32 cellular contexts compared by ENCODE assay signal in genomic region chr15:23439513-23439912, GRCh38. TPM values are rescaled to one million over a fixed set of nuclear protein-coding genes. Genes with fewer than 3 reads are reported as not detected.
"Had no signal": no experiment of that assay in that cellular context is flagged by ENCODE, and none has a peak within 500 bp of the region (broad histone marks: within the 10 kb centered on the region; RNA-seq: fewer than 3 reads in every experiment).

No MANE protein-coding gene starts in this region.

- H3K27me3 ChIP-seq: brain microvascular endothelial cell had no signal

- ATAC-seq: activated CD8-positive, alpha-beta T cell treated with anti-CD3 and anti-CD28 coated beads for 36 hours; activated T-cell treated with anti-CD3 and anti-CD28 coated beads, Interleukin-2, amount 50 U/mL, for 72 hours; activated T-helper 17 cell treated with anti-CD3 and anti-CD28 coated beads, Interleukin-2, amount 50 U/mL, for 72 hours had no signal

- DNase-seq: activated CD4-positive, alpha-beta T cell treated with anti-CD3 and anti-CD28 coated beads, Interleukin-2, amount 10 ng/mL, durations not matched to agents 24 days and 14 days; activated CD4-positive, alpha-beta T cell treated with anti-CD3 and anti-CD28 coated beads, Interleukin-2, amount 50 U/mL, for 4 hours; activated CD8-positive, alpha-beta T cell treated with anti-CD3 and anti-CD28 coated beads for 36 hours; activated effector memory CD4-positive, alpha-beta T cell treated with anti-CD3 and anti-CD28 coated beads, Interleukin-2, amount 50 U/mL, for 16 hours; activated naive CD4-positive, alpha-beta T cell; activated naive CD4-positive, alpha-beta T cell treated with anti-CD3 and anti-CD28 coated beads, Interleukin-2, amount 50 U/mL, for 16 hours; activated naive CD8-positive, alpha-beta T cell treated with anti-CD3 and anti-CD28 coated beads for 36 hours; activated T-cell treated with anti-CD3 and anti-CD28 coated beads, Interleukin-2, amount 50 U/mL, for 1 hour; activated T-cell treated with anti-CD3 and anti-CD28 coated beads, Interleukin-2, amount 50 U/mL, for 72 hours; amniotic stem cell; aorta; brain microvascular endothelial cell; NCI-H1105 treated with DMSO at 0.1 percent for 48 hours; NCI-H1436; NCI-H1694; NCI-H1930; NCI-H2081 treated with DMSO at 0.1 percent for 48 hours; NCI-H226; NCI-H446 treated with DMSO at 0.1 percent for 48 hours; NCI-H526; NCI-H748 treated with DMSO at 0.1 percent for 48 hours; PC-9; Right ventricle myocardium superior; T1000 had no signal

- H3K36me3 ChIP-seq: brain microvascular endothelial cell had no signal

- H3K27ac ChIP-seq: brain microvascular endothelial cell, PC-9, SK-N-MC had no signal

- H3K4me2 ChIP-seq: PC-9 had no signal

- FAIRE-seq: RCC 7860 had no signal

- H3K4me3 ChIP-seq: PC-9, SK-N-MC had no signal

- H2AFZ ChIP-seq: PC-9 had no signal

RNA-seq across cellular contexts. Expression of gene GOLGA6L2, which starts 7.5 kb away (rescaled TPM):
- total RNA-seq: activated CD4-positive, alpha-beta T cell treated with anti-CD3 and anti-CD28 coated beads, Interleukin-2, amount 10 ng/mL, durations not matched to agents 24 days and 14 days; activated CD8-positive, alpha-beta memory T cell treated with anti-CD3 and anti-CD28 coated beads for 36 hours; activated CD8-positive, alpha-beta T cell treated with anti-CD3 and anti-CD28 coated beads for 36 hours; activated naive CD8-positive, alpha-beta T cell treated with anti-CD3 and anti-CD28 coated beads for 36 hours; activated T-cell treated with anti-CD3 and anti-CD28 coated beads, Interleukin-2, amount 50 U/mL, for 72 hours; activated T-helper 17 cell treated with anti-CD3 and anti-CD28 coated beads, Interleukin-2, amount 50 U/mL, for 72 hours; aorta; MCF 10A; OCI-LY7; PC-9; Right ventricle myocardium superior; T-helper 1 cell treated with Interleukin-12 subunit alpha and Interleukin-12 subunit beta and Interleukin-4 antibody, amounts not matched to agents 30 ng/mL and 1 ng/mL, for 36 hours; T-helper 2 cell treated with Interferon-gamma antibody and Interleukin-4, amounts not matched to agents 100 ng/mL and 5 ng/mL, for 36 hours had no signal
